In the genomic region with DNA sequence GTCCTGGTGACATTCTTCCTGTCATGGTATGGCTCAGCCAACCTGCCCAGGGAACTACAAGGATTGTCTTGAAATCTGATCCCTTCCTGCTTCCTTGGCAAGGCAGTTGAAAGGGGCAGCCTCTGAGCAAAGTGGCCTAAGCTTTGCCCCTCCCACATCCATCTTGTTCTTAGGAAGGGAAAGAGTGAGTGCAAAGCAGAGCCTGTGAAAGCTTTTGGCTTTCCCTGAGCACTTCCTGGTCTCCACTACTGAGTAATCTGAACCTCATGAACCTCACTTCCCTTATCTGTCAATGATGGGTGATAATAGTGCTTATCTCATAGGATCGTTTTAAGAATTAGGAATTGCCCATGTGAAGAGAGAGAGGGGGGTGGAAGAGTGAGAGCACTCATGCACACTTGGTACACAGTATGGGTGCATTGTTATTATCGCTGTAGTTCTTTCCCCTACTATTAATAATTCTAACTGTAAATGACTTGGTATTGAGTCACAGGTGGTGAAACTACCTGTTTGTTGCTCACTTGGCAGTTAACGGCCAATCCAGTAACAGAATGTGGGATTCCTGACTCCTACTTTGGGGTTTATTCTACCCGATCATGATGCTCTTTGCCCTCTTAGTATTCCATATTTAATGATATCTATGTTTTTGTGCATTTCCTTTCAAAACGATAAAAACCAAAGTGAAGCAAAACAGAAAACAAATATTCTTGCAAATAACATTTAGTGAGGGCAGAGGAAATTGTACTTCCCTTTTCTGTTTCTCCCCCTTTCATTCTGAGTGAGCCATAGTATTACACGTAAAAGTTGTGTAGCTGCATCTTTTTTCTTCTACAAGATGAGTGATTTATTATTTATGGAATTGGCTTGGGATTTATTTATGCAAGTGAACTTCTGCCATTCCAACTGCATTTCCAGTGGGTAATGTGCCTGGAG, we compare ENCODE assay signal across 9 cellular contexts.
DNase-seq lines count a peak whose midpoint lies in the region; ATAC-seq and TF ChIP-seq lines count a peak whose summit lies in the region.
"Had no signal": no experiment of that assay in that cellular context is flagged by ENCODE, and none has a peak within 500 bp of the region (broad histone marks: within the 10 kb centered on the region; RNA-seq: fewer than 3 reads in every experiment).

No MANE protein-coding gene starts in this region.

- H3K79me2 ChIP-seq in neural progenitor cell (ENCODE audit: low read depth) = no peaks in the 10 kb centered on the region

- H3F3A ChIP-seq in neural progenitor cell (ENCODE audit: low read depth) = no peaks in the 10 kb centered on the region

- no peak overlapping the region for H3K4me3 Mint-ChIP-seq in neural progenitor cell

- H3K27me3 Mint-ChIP-seq in neural progenitor cell (ENCODE audit: insufficient read depth, low read depth) = no peaks in the 10 kb centered on the region

- H3K36me3 Mint-ChIP-seq in activated naive CD4-positive, alpha-beta T cell treated with anti-CD3 and anti-CD28 coated beads, Interleukin-2, amount 50 U/mL, for 72 hours = peaks cover 5 to 6% of the 10 kb centered on the region in 2 donors
- no peaks in the 10 kb centered on the region for H3K36me3 Mint-ChIP-seq in neural progenitor cell

- H4K20me1 ChIP-seq in neural progenitor cell (ENCODE audit: low read depth) = no peaks in the 10 kb centered on the region

- H3K9me3 ChIP-seq in neural progenitor cell (ENCODE audit: low read depth) (no peaks in the 10 kb centered on the region), vagina (no peaks in the 10 kb centered on the region)

- peak; percentile 81 to 87 for ATAC-seq in activated naive CD4-positive, alpha-beta T cell treated with anti-CD3 and anti-CD28 coated beads, Interleukin-2, amount 50 U/mL, for 72 hours
- peak; percentile 80 for ATAC-seq in HG03025 (IDR thresholded peaks at IDR 0.05; ENCODE audit: low FRiP score, unreplicated experiment)
- no peak for ATAC-seq in left ventricle myocardium superior

- no peak overlapping the region for H3K4me2 ChIP-seq in neural progenitor cell

- TF ChIP-seq POLR2A in vagina (IDR thresholded peaks at IDR 0.05) = no peak

- no peaks in the 10 kb centered on the region for H3K4me1 Mint-ChIP-seq in neural progenitor cell

- no peak overlapping the region for H3K4me3 ChIP-seq in neural progenitor cell
- no peak overlapping the region for H3K4me3 ChIP-seq in vagina

- DNase-seq in activated naive CD4-positive, alpha-beta T cell treated with anti-CD3 and anti-CD28 coated beads, Interleukin-2, amount 50 U/mL, for 72 hours (ENCODE audit: low spot score in 2 of 2) = no peak
- DNase-seq in activated naive CD4-positive, alpha-beta T cell treated with Interleukin-2 at 50 U/mL for 16 hours = no peak
- DNase-seq in OCI-M1 (lab: John Stamatoyannopoulos, UW) = peak; percentile 2
- peak; percentile 62 for DNase-seq in neural progenitor cell (ENCODE audit: low spot score)
- no peak for DNase-seq in vagina (ENCODE audit: extremely low spot score in 2 of 2)
- no peak for DNase-seq in occipital lobe (lab: John Stamatoyannopoulos, UW)
- DNase-seq in left ventricle myocardium superior = no peak
- DNase-seq: DND-41 had no signal

- no peaks in the 10 kb centered on the region for H3K4me1 ChIP-seq in neural progenitor cell
- no peaks in the 10 kb centered on the region for H3K4me1 ChIP-seq in vagina

- no peak overlapping the region for H2AFZ ChIP-seq in neural progenitor cell (replicated peaks)

- H3K36me3 ChIP-seq in neural progenitor cell = no peaks in the 10 kb centered on the region
- no peaks in the 10 kb centered on the region for H3K36me3 ChIP-seq in vagina

- no peak overlapping the region for H3K27ac ChIP-seq in neural progenitor cell
- no peak overlapping the region for H3K27ac ChIP-seq in vagina

- H3K27me3 ChIP-seq in neural progenitor cell = no peaks in the 10 kb centered on the region
- no peaks in the 10 kb centered on the region for H3K27me3 ChIP-seq in vagina

- H3K9ac ChIP-seq in neural progenitor cell = no peak overlapping the region

- peaks cover 4% of the 10 kb centered on the region in 2 donors for H3K9me3 Mint-ChIP-seq in activated naive CD4-positive, alpha-beta T cell treated with anti-CD3 and anti-CD28 coated beads, Interleukin-2, amount 50 U/mL, for 72 hours
- H3K9me3 Mint-ChIP-seq in neural progenitor cell = peaks cover 6% of the 10 kb centered on the region

- no peak overlapping the region for H3K27ac Mint-ChIP-seq in activated naive CD4-positive, alpha-beta T cell treated with anti-CD3 and anti-CD28 coated beads, Interleukin-2, amount 50 U/mL, for 72 hours
- H3K27ac Mint-ChIP-seq in neural progenitor cell = no peak overlapping the region

- intact Hi-C loops in vagina (cut with DNase I) = no loop called here
- intact Hi-C loops in left ventricle myocardium superior (cut with micrococcal nuclease) = no loop called here

- TF ChIP-seq CTCF in neural progenitor cell (IDR thresholded peaks at IDR 0.05) = no peak
- no peak for TF ChIP-seq CTCF in vagina (IDR thresholded peaks at IDR 0.05)

Comparison
In these comparisons a context has a peak if more than half of its experiments do, and no peak if none do; other contexts are left out.
1. DNase-seq: peak in OCI-M1 (single experiment) and neural progenitor cell (single experiment); none in activated naive CD4-positive, alpha-beta T cell treated with anti-CD3 and anti-CD28 coated beads, Interleukin-2, amount 50 U/mL, for 72 hours (0 of 2), activated naive CD4-positive, alpha-beta T cell treated with Interleukin-2 at 50 U/mL for 16 hours (single experiment), vagina (0 of 2), occipital lobe (single experiment) and left ventricle myocardium superior (single experiment).